14 cellular contexts compared by ENCODE assay signal in the genomic region with DNA sequence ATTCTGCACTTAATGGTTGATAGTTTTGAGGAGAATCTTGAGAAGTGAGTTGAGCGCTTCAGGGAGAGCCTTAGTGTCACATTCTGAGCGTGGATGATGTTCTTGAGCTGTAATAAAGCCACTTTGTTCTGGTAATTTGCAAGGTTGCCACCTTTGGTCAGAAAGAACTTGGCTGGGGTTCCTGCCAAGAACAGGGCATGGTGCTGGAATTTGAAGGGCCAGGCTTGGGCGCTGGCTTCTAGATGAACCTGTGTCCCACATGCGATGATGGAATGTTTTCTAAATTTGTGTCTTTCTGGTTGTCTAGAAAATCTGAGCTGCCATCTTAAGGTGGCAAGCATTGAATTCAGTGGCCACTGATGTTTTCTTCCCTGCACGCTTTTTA.
A peak's percentile ranks its signal among the peaks of the same experiment; 100 is the strongest.
DNase-seq lines count a peak whose midpoint lies in the region; ATAC-seq and TF ChIP-seq lines count a peak whose summit lies in the region.
"Had no signal": no experiment of that assay in that cellular context is flagged by ENCODE, and none has a peak within 500 bp of the region (broad histone marks: within the 10 kb centered on the region; RNA-seq: fewer than 3 reads in every experiment).

No MANE protein-coding gene starts in this region.

- H3K27ac Mint-ChIP-seq in activated naive CD4-positive, alpha-beta T cell treated with anti-CD3 and anti-CD28 coated beads, Interleukin-2, amount 10 ng/mL, durations not matched to agents 7 days and 5 days, result peak overlapping the region; percentile 80

- peak overlapping the region; percentile 75 for H3K9ac ChIP-seq in mammary epithelial cell (ENCODE audit: insufficient read depth, low read length)

- H3K4me1 ChIP-seq in mammary epithelial cell (ENCODE audit: insufficient read depth, low read length), result peaks cover 31% of the 10 kb centered on the region
- H3K4me1 ChIP-seq in lung (ENCODE audit: control insufficient read depth in 2 of 2, insufficient read depth in 2 of 2, low read length in 2 of 2), result peaks cover 37 to 75% of the 10 kb centered on the region in 2 donors
- H3K4me1 ChIP-seq in transverse colon, result peaks cover 60 to 93% (median 74%) of the 10 kb centered on the region in 4 donors

- intact Hi-C loops in mammary epithelial cell (cut with micrococcal nuclease), result loop anchor here (1.0 kb wide), 1 partner anchor 41 kb away; no protein-coding TSS in a partner anchor
- intact Hi-C loops in transverse colon (cut with DNase I; ENCODE audit: low total_unique reads), result no loop called here

- CTCF ChIA-PET in activated naive CD4-positive, alpha-beta T cell treated with anti-CD3 and anti-CD28 coated beads, Interleukin-2, amount 10 ng/mL, durations not matched to agents 7 days and 5 days (lab: Charles Lee), result interaction anchor here (2.2 kb wide), 1 partner anchor 74 kb away, joined by 7 read pairs; no protein-coding TSS in a partner anchor
- CTCF ChIA-PET in mammary epithelial cell (lab: Charles Lee; ENCODE audit: low non-redundant PET), result interaction anchor here (0.6 kb wide), 1 partner anchor 141 kb away, joined by 5 read pairs; no protein-coding TSS in a partner anchor

- no peak overlapping the region for H3K4me3 Mint-ChIP-seq in activated naive CD4-positive, alpha-beta T cell treated with anti-CD3 and anti-CD28 coated beads, Interleukin-2, amount 10 ng/mL, durations not matched to agents 7 days and 5 days
- H3K4me3 Mint-ChIP-seq: nephron had no signal

- TF ChIP-seq CTCF in mammary epithelial cell (conservative IDR thresholded peaks at IDR 0.05 in 1 of 2, IDR thresholded peaks at IDR 0.05 in 1 of 2; ENCODE audit: extremely low read depth in 1 of 2, insufficient read depth in 1 of 2, low read depth in 1 of 2, low read length in 2 of 2) (no peak), lung (IDR thresholded peaks at IDR 0.05; ENCODE audit: control extremely low read depth, extremely low read depth) (no peak), transverse colon (IDR thresholded peaks at IDR 0.05) (no peak)

- 49% methylated on average over 5 of the region's 5 CpGs for WGBS in mammary epithelial cell (ENCODE audit: low coverage, missing lambda C conversion rate)
- WGBS in lung, 2 donors, result 79 to 91% methylated on average over 5 of the region's 5 CpGs
- WGBS in transverse colon (ENCODE audit: low coverage in 1 of 2), 2 donors, result 75 to 100% methylated on average over 1 to 5 of the region's 5 CpGs

- peak overlapping the region; percentile 93 for H3K27ac ChIP-seq in mammary epithelial cell (ENCODE audit: insufficient read depth, low read depth, low read length)
- H3K27ac ChIP-seq in lung (ENCODE audit: low read depth in 1 of 2, low read length in 1 of 2), result peak overlapping the region; percentile 44 to 60
- H3K27ac ChIP-seq in transverse colon, result peak overlapping the region; percentile 38 to 70 (median 61)

- H3K79me2 ChIP-seq in mammary epithelial cell (ENCODE audit: insufficient read depth, low read length), result peaks cover 91% of the 10 kb centered on the region

- no peak for TF ChIP-seq POLR2A in transverse colon (IDR thresholded peaks at IDR 0.05)

- DNase-seq in activated naive CD4-positive, alpha-beta T cell treated with anti-CD3 and anti-CD28 coated beads, Interleukin-2, amount 10 ng/mL, durations not matched to agents 7 days and 5 days, result no peak
- DNase-seq in activated naive CD4-positive, alpha-beta T cell (lab: John Stamatoyannopoulos, UW), result no peak
- DNase-seq in mammary epithelial cell (peak; percentile 30), lung (ENCODE audit: low spot score) (no peak), transverse colon (peak; percentile 40), activated gamma-delta T cell treated with Interleukin-2 at 50 U/mL for 16 hours (no peak)
- DNase-seq: effector CD4-positive, alpha-beta T cell; GF-D8; NCI-H1048; NCI-H69; stimulated activated CD4-positive, alpha-beta T cell treated with anti-CD3 and anti-CD28 coated beads, Interleukin-4, amount 100 ng/mL, for 1 hour had no signal

- BruUV-seq in mammary epithelial cell (replicated peaks; lab: Mats Ljungman, UMichigan), result TSS peak; percentile 67

- H3K36me3 ChIP-seq in mammary epithelial cell (ENCODE audit: insufficient read depth, low read length) (no peaks in the 10 kb centered on the region), lung (ENCODE audit: control insufficient read depth in 2 of 2, insufficient read depth in 2 of 2, low read length in 2 of 2) (peaks cover 0 to 8% of the 10 kb centered on the region in 2 donors), transverse colon (no peaks in the 10 kb centered on the region)

- H4K20me1 ChIP-seq in mammary epithelial cell (ENCODE audit: insufficient read depth, low read length), result no peaks in the 10 kb centered on the region

- peaks cover 75% of the 10 kb centered on the region for H3K36me3 Mint-ChIP-seq in activated naive CD4-positive, alpha-beta T cell treated with anti-CD3 and anti-CD28 coated beads, Interleukin-2, amount 10 ng/mL, durations not matched to agents 7 days and 5 days

- no peak for ATAC-seq in lung (ENCODE audit: insufficient read depth, low FRiP score)
- ATAC-seq in GM18502 (IDR thresholded peaks at IDR 0.05; ENCODE audit: poor library complexity, unreplicated experiment), result no peak
- ATAC-seq in HG03159 (IDR thresholded peaks at IDR 0.05; ENCODE audit: unreplicated experiment), result no peak

- H3K9me3 ChIP-seq in mammary epithelial cell (replicated peaks; ENCODE audit: insufficient read depth, low read length) (no peaks in the 10 kb centered on the region), lung (ENCODE audit: control insufficient read depth in 2 of 2, insufficient read depth in 1 of 2, low read length in 1 of 2) (no peaks in the 10 kb centered on the region), transverse colon (no peaks in the 10 kb centered on the region)

- H3K4me1 Mint-ChIP-seq in activated naive CD4-positive, alpha-beta T cell treated with anti-CD3 and anti-CD28 coated beads, Interleukin-2, amount 10 ng/mL, durations not matched to agents 7 days and 5 days, result peaks cover 99% of the 10 kb centered on the region

- H3K27me3 Mint-ChIP-seq in activated naive CD4-positive, alpha-beta T cell treated with anti-CD3 and anti-CD28 coated beads, Interleukin-2, amount 10 ng/mL, durations not matched to agents 7 days and 5 days, result no peaks in the 10 kb centered on the region

- dilution Hi-C loops in mammary epithelial cell (cut with HindIII; ENCODE audit: low sequenced_read_pairs), result no loop called here

- in situ Hi-C loops in mammary epithelial cell (cut with MboI; ENCODE audit: low sequenced_read_pairs in 2 of 2), result no loop called here
- in situ Hi-C loops in transverse colon (cut with MboI; ENCODE audit: low pct_ligation_motif_present in 1 of 4, low pct_unique_long_range_greater_than_20kb in 1 of 4, low sequenced_read_pairs in 3 of 4), result no loop called here

- no peak overlapping the region for H2AFZ ChIP-seq in mammary epithelial cell (ENCODE audit: low read depth, low read length)

- no peaks in the 10 kb centered on the region for H3K9me3 Mint-ChIP-seq in activated naive CD4-positive, alpha-beta T cell treated with anti-CD3 and anti-CD28 coated beads, Interleukin-2, amount 10 ng/mL, durations not matched to agents 7 days and 5 days
- H3K9me3 Mint-ChIP-seq: nephron had no signal

- H3K27me3 ChIP-seq in mammary epithelial cell (ENCODE audit: insufficient read depth, low read length) (no peaks in the 10 kb centered on the region), lung (ENCODE audit: control insufficient read depth, insufficient read depth) (no peaks in the 10 kb centered on the region), transverse colon (no peaks in the 10 kb centered on the region)

- H3K4me3 ChIP-seq in mammary epithelial cell (replicated peaks in 1 of 3; ENCODE audit: insufficient read depth in 1 of 3, low read depth in 2 of 3, low read length in 3 of 3) (no peak overlapping the region), lung (no peak overlapping the region), transverse colon (no peak overlapping the region)

- H3K4me2 ChIP-seq in mammary epithelial cell (ENCODE audit: insufficient read depth, low read depth, low read length), result peak overlapping the region; percentile 39

- no peak for TF ChIP-seq EP300 in transverse colon (IDR thresholded peaks at IDR 0.05; ENCODE audit: low read depth)

Comparison
In these comparisons a context has a peak if more than half of its experiments do, and no peak if none do; other contexts are left out.
1. DNase-seq: peak in mammary epithelial cell (single experiment) and transverse colon (single experiment); none in activated naive CD4-positive, alpha-beta T cell treated with anti-CD3 and anti-CD28 coated beads, Interleukin-2, amount 10 ng/mL, durations not matched to agents 7 days and 5 days (single experiment), activated naive CD4-positive, alpha-beta T cell (0 of 4), lung (single experiment) and activated gamma-delta T cell treated with Interleukin-2 at 50 U/mL for 16 hours (single experiment).
2. Peak in every context shown above with its lines, with median percentiles within 50 percentile points of each other: H3K27ac ChIP-seq.